ENCODE assay signal across 22 cellular contexts in the genomic region with DNA sequence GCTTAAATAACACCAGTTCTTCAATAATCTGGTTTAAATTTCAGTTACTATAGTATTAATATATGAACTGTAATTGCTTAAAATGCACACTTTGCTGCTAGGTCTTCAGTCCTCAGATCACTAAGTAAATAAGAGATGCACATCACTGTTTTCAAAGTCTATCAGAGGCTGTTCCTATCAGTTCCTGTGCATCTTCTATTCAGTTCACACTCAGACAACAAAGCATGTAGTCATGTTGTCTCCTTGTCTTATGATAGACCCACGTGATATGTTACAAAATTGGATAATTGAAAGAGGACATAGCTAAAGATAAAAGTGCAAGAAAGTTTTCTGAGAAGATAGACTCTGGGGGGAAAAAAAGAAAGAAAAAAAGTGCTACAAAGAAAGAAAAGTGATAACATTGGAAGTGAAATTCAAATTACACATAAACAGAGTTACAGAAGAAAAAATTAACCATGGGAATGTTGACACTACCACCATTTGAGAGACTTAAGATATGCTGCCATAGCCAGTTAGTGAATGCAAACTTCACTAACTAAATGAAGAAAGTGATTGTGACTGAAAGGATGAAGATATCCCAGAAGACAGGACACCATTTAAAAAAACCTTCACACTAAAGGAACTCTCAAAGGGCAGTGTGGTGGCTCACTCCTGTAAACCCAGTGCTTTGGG.
"Had no signal": no experiment of that assay in that cellular context is flagged by ENCODE, and none has a peak within 500 bp of the region (broad histone marks: within the 10 kb centered on the region; RNA-seq: fewer than 3 reads in every experiment).

No MANE protein-coding gene starts in this region.

- H3K36me3 Mint-ChIP-seq: T-cell had no signal

- H3K9me3 ChIP-seq: SJSA1 had no signal

- ATAC-seq: activated CD8-positive, alpha-beta memory T cell treated with anti-CD3 and anti-CD28 coated beads, Interleukin-2, amount 10 ng/mL, durations not matched to agents 7 days and 5 days; T-cell had no signal

- FAIRE-seq: RCC 7860 had no signal

- H3K27me3 ChIP-seq: SJSA1 had no signal

- H3K36me3 ChIP-seq: SJSA1 had no signal

- H3K4me3 ChIP-seq: SJSA1 had no signal

- H3K4me3 Mint-ChIP-seq: activated B cell treated with CpG ODN at 0.5 μM for 24 hours; activated CD4-positive, alpha-beta T cell treated with anti-CD3 and anti-CD28 coated beads, Interleukin-2, amount 10 ng/mL, durations not matched to agents 24 days and 14 days; activated CD8-positive, alpha-beta memory T cell treated with anti-CD3 and anti-CD28 coated beads, Interleukin-2, amount 10 ng/mL, durations not matched to agents 7 days and 5 days; activated T-cell treated with anti-CD3 and anti-CD28 coated beads, Interleukin-2, amount 50 U/mL, for 24 hours; activated T-helper 1 cell treated with anti-CD3 and anti-CD28 coated beads, Interleukin-12 subunit alpha, Interleukin-12 subunit beta, Interleukin-2, Interleukin-4 antibody, amounts not matched to agents 30 ng/mL and 10 ng/mL and 1 ng/mL, durations not matched to agents 14 hours and 24 hours and 36 hours; T-cell had no signal

- DNase-seq: activated B cell treated with CpG ODN at 0.5 μM for 24 hours; activated CD4-positive, alpha-beta T cell treated with anti-CD3 and anti-CD28 coated beads for 1 hour; activated CD4-positive, alpha-beta T cell treated with anti-CD3 and anti-CD28 coated beads, Interleukin-2, amount 10 ng/mL, durations not matched to agents 24 days and 14 days; activated CD4-positive, alpha-beta T cell treated with anti-CD3 and anti-CD28 coated beads, Interleukin-2, amount 50 U/mL, for 48 hours; activated CD8-positive, alpha-beta memory T cell treated with anti-CD3 and anti-CD28 coated beads, Interleukin-2, amount 10 ng/mL, durations not matched to agents 7 days and 5 days; activated effector memory CD4-positive, alpha-beta T cell treated with Interleukin-2 at 50 U/mL for 16 hours; activated naive CD4-positive, alpha-beta T cell; activated T-cell treated with anti-CD3 and anti-CD28 coated beads, Interleukin-2, amount 50 U/mL, for 24 hours; cerebellar nuclear complex; Karpas-422; NCI-H1048; NCI-H1417 treated with DMSO at 0.1 percent for 48 hours; NCI-H1694 treated with DMSO at 0.1 percent for 48 hours; NCI-H2081; NCI-H446; NCI-H524; SHP77; T-cell; T1000 had no signal

- H3K27ac Mint-ChIP-seq: activated B cell treated with CpG ODN at 0.5 μM for 24 hours; activated CD4-positive, alpha-beta T cell treated with anti-CD3 and anti-CD28 coated beads, Interleukin-2, amount 10 ng/mL, durations not matched to agents 24 days and 14 days; activated CD8-positive, alpha-beta memory T cell treated with anti-CD3 and anti-CD28 coated beads, Interleukin-2, amount 10 ng/mL, durations not matched to agents 7 days and 5 days; activated T-helper 1 cell treated with anti-CD3 and anti-CD28 coated beads, Interleukin-12 subunit alpha, Interleukin-12 subunit beta, Interleukin-2, Interleukin-4 antibody, amounts not matched to agents 30 ng/mL and 10 ng/mL and 1 ng/mL, durations not matched to agents 14 hours and 24 hours and 36 hours; T-cell had no signal
